1 cellular context compared by ENCODE assay signal in the genomic region with DNA sequence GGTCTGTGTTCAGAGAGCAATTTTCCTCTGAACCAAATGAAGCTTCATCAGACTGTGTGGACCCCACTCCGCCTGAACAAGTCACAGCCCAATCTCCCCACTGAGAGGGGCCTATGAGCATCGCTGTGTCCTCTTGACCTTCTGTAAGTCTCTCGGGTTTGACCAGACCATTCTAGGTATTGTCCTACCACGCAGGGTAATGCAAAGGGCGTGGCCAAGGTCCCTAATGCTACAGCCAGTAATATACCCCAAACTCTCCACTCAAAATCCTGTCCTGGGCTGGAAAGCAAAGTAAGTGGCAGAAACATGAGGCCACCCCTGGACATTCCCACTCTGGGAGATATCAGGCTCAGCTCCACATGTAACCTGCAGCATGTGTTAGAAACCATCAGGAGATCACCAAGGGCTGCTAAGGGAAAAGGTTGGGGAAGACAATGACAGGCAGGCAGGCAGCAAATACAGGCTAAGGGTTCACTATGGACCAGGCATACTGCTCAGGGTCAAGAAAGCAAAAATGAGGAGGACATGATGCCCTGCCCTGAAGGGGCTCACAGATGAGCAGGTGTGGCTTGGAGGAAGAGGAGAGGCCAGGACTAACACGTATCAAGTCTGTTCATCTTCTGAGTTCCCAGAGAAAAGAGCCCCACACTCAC.
TF ChIP-seq lines count a peak whose summit lies in the region.

No MANE protein-coding gene starts in this region.

TF ChIP-seq in HepG2, 621 proteins besides CTCF, POLR2A, EP300 and RAD21 (continued from another document):
- TF ChIP-seq CENPBD1 (CRISPR knock-in tag; IDR thresholded peaks at IDR 0.05; ENCODE audit: borderline replicate concordance, low read depth) = no peak
- TF ChIP-seq NFIB (CRISPR knock-in tag; IDR thresholded peaks at IDR 0.05; ENCODE audit: borderline replicate concordance) = no peak
- TF ChIP-seq POLR2AphosphoS5 (IDR thresholded peaks at IDR 0.05; ENCODE audit: low read depth, low read length) = no peak
- TF ChIP-seq GTF3A (CRISPR knock-in tag; conservative IDR thresholded peaks at IDR 0.05) = no peak
- 0 out of 2 replicates have a peak, but pooled peaks have one; percentile 0 for TF ChIP-seq ZNF556 (CRISPR knock-in tag; IDR thresholded peaks at IDR 0.05; ENCODE audit: borderline replicate concordance)
- TF ChIP-seq ZNF512 (CRISPR knock-in tag; IDR thresholded peaks at IDR 0.05) = 0 out of 2 replicates have a peak, but pooled peaks have one; percentile 63
- TF ChIP-seq ZNF510 (CRISPR knock-in tag; IDR thresholded peaks at IDR 0.05; ENCODE audit: low read depth) = 0 out of 2 replicates have a peak, but pooled peaks have one; percentile 33
- no peak for TF ChIP-seq HNRNPL (IDR thresholded peaks at IDR 0.05; ENCODE audit: low read depth, low read length)
- no peak for TF ChIP-seq ZFP36 (IDR thresholded peaks at IDR 0.05; ENCODE audit: borderline replicate concordance, low read depth, low read length, partially characterized antibody)
- TF ChIP-seq ZNF740 (CRISPR knock-in tag; IDR thresholded peaks at IDR 0.05) = no peak
- TF ChIP-seq ZNF703 (CRISPR knock-in tag; IDR thresholded peaks at IDR 0.05; ENCODE audit: borderline replicate concordance) = no peak
- peak; percentile 27; the same call in 1 of the 2 replicates for TF ChIP-seq ZNF329 (CRISPR knock-in tag; IDR thresholded peaks at IDR 0.05; ENCODE audit: low read depth)
- 0 out of 2 replicates have a peak, but pooled peaks have one; percentile 41 for TF ChIP-seq ZNF33B (CRISPR knock-in tag; IDR thresholded peaks at IDR 0.05)
- no peak for TF ChIP-seq KLF15 (CRISPR knock-in tag; IDR thresholded peaks at IDR 0.05; ENCODE audit: borderline replicate concordance)
- no peak for TF ChIP-seq ZNF407 (CRISPR knock-in tag; IDR thresholded peaks at IDR 0.05; ENCODE audit: not compliant biosample characterization)
- TF ChIP-seq XRCC5 (optimal IDR thresholded peaks at IDR 0.05; ENCODE audit: low read length) = no peak
- TF ChIP-seq PRDM15 (CRISPR knock-in tag; IDR thresholded peaks at IDR 0.05) = no peak
- TF ChIP-seq ZMAT3 (CRISPR knock-in tag; conservative IDR thresholded peaks at IDR 0.05) = peak; percentile 24; the same call in 1 of the 2 replicates
- no peak for TF ChIP-seq MTA1 (CRISPR knock-in tag; IDR thresholded peaks at IDR 0.05; ENCODE audit: borderline replicate concordance)
- 0 out of 2 replicates have a peak, but pooled peaks have one; percentile 44 for TF ChIP-seq ZNF274 (CRISPR knock-in tag; IDR thresholded peaks at IDR 0.05)
- no peak for TF ChIP-seq BORCS8-MEF2B (CRISPR knock-in tag; IDR thresholded peaks at IDR 0.05)
TF ChIP-seq in HepG2: peak in this region for 15.
